ENCODE assay signal across 24 cellular contexts in the genomic region with DNA sequence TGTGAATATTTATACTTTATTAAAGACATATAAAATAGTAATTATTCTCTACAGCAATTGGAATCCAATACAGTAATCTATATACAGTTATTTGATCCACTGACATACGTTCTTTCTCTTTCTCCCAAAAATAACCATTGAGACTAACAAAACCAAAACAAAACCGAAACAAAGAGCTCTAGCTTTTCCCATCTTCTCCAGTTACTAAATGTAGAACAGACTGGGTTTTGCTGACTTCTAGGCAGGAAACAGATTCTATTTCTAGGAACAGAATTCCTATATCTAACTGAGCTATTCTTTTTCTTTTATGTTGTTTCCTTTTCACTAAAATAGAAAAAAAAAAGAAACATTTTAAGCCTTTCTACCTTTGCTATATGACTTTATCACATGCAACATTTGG.
DNase-seq lines count a peak whose midpoint lies in the region; ATAC-seq and TF ChIP-seq lines count a peak whose summit lies in the region.
"Had no signal": no experiment of that assay in that cellular context is flagged by ENCODE, and none has a peak within 500 bp of the region (broad histone marks: within the 10 kb centered on the region; RNA-seq: fewer than 3 reads in every experiment).

No MANE protein-coding gene starts in this region.

- peak in 4 of 8 donors; percentile 58 to 82 (median 68) for ATAC-seq in heart right ventricle
- no peak for ATAC-seq in Right ventricle myocardium superior (ENCODE audit: poor library complexity)
- ATAC-seq in GM19452 (IDR thresholded peaks at IDR 0.05; ENCODE audit: unreplicated experiment): no peak
- ATAC-seq: foreskin keratinocyte, lower lobe of right lung, upper lobe of right lung had no signal

- DNase-seq in heart right ventricle: no peak
- DNase-seq in Right ventricle myocardium superior: no peak
- DNase-seq in WERI-Rb-1: no peak
- DNase-seq in fibroblast of villous mesenchyme (ENCODE audit: low read depth): peak; percentile 52
- no peak for DNase-seq in thyroid gland
- no peak for DNase-seq in SIG-M5 treated with dmso at 0.1 percent for 504 hours (lab: John Stamatoyannopoulos, UW; ENCODE audit: unreplicated experiment)
- no peak for DNase-seq in NCI-H2196 (lab: John Stamatoyannopoulos, UW; ENCODE audit: unreplicated experiment)
- DNase-seq: activated gamma-delta T cell treated with Interleukin-2 at 50 U/mL for 16 hours; activated T-cell treated with anti-CD3 and anti-CD28 coated beads, Interleukin-2, amount 50 U/mL, for 1 hour; DMS 273 treated with DMSO at 0.1 percent for 48 hours; foreskin keratinocyte; islet precursor cell; lower lobe of right lung; NCI-H1436; NCI-H2171; NCI-H526; RPMI8226; SK-N-SH; T-helper 9 cell; upper lobe of right lung had no signal

- intact Hi-C loops in heart right ventricle (cut with DNase I) (no loop called here), Right ventricle myocardium superior (cut with DNase I) (no loop called here), thyroid gland (cut with DNase I) (no loop called here)

- WGBS in heart right ventricle, 2 donors: 39 to 53% methylated on average over 2 of the region's 2 CpGs
- 51 to 57% methylated on average over 2 of the region's 2 CpGs for WGBS in thyroid gland, 2 donors

- H3K27me3 ChIP-seq in heart right ventricle: no peaks in the 10 kb centered on the region
- H3K27me3 ChIP-seq in WERI-Rb-1 (ENCODE audit: insufficient read depth, low read depth, severe bottlenecking): no peaks in the 10 kb centered on the region
- H3K27me3 ChIP-seq in thyroid gland: no peaks in the 10 kb centered on the region
- H3K27me3 ChIP-seq: breast epithelium, foreskin keratinocyte, neutrophil, upper lobe of right lung had no signal

- peak overlapping the region in 5 of 10 donors; percentile 4 to 43 (median 27) for H3K4me3 ChIP-seq in heart right ventricle
- no peak overlapping the region for H3K4me3 ChIP-seq in WERI-Rb-1 (ENCODE audit: low read depth, low read length)
- H3K4me3 ChIP-seq in fibroblast of villous mesenchyme (ENCODE audit: low read depth, low read length): peak overlapping the region; percentile 2
- H3K4me3 ChIP-seq in thyroid gland (replicated peaks in 1 of 3): no peak overlapping the region
- H3K4me3 ChIP-seq: breast epithelium, HAP-1, lower lobe of right lung, upper lobe of right lung had no signal

- H3K36me3 ChIP-seq in heart right ventricle (no peaks in the 10 kb centered on the region), WERI-Rb-1 (no peaks in the 10 kb centered on the region), thyroid gland (no peaks in the 10 kb centered on the region)
- H3K36me3 ChIP-seq: breast epithelium, HAP-1, lower lobe of right lung, neutrophil, upper lobe of right lung had no signal

- H3K4me1 ChIP-seq in heart right ventricle (peaks cover 5 to 27% (median 17%) of the 10 kb centered on the region in 9 donors), thyroid gland (peaks cover 4 to 16% of the 10 kb centered on the region in 2 donors)
- H3K4me1 ChIP-seq: breast epithelium, foreskin keratinocyte, HAP-1, lower lobe of right lung, upper lobe of right lung had no signal

- H3K27ac ChIP-seq in heart right ventricle: peak overlapping the region in 9 of 10 donors; percentile 3 to 66 (median 31)
- peak overlapping the region; percentile 60; the same call in 1 of the 2 replicates for H3K27ac ChIP-seq in WERI-Rb-1
- peak overlapping the region in 2 of 3 donors; percentile 3 to 15 for H3K27ac ChIP-seq in thyroid gland
- H3K27ac ChIP-seq: breast epithelium, foreskin keratinocyte, lower lobe of right lung, neutrophil, upper lobe of right lung had no signal

- TF ChIP-seq POLR2A in thyroid gland (IDR thresholded peaks at IDR 0.05): no peak

- peaks cover 0 to 7% (median 0%) of the 10 kb centered on the region in 11 donors for H3K9me3 ChIP-seq in heart right ventricle
- peaks cover 4% of the 10 kb centered on the region for H3K9me3 ChIP-seq in WERI-Rb-1 (ENCODE audit: severe bottlenecking)
- H3K9me3 ChIP-seq in thyroid gland: no peaks in the 10 kb centered on the region
- H3K9me3 ChIP-seq: breast epithelium, HAP-1, lower lobe of right lung, neutrophil, upper lobe of right lung had no signal

- no peak for TF ChIP-seq CTCF in heart right ventricle (IDR thresholded peaks at IDR 0.05)
- TF ChIP-seq CTCF in WERI-Rb-1 (IDR thresholded peaks at IDR 0.05; ENCODE audit: low read depth, low read length): no peak
- no peak for TF ChIP-seq CTCF in fibroblast of villous mesenchyme (IDR thresholded peaks at IDR 0.05; ENCODE audit: insufficient read depth, low read depth, low read length)
- no peak for TF ChIP-seq CTCF in thyroid gland (IDR thresholded peaks at IDR 0.05)

Comparison
In these comparisons a context has a peak if more than half of its experiments do, and no peak if none do; other contexts are left out.
1. H3K27ac ChIP-seq: peak in every context shown above with its lines; median percentile 60 in WERI-Rb-1; 31 in heart right ventricle; 9 in thyroid gland.